8 cellular contexts compared by ENCODE assay signal in the genomic region with DNA sequence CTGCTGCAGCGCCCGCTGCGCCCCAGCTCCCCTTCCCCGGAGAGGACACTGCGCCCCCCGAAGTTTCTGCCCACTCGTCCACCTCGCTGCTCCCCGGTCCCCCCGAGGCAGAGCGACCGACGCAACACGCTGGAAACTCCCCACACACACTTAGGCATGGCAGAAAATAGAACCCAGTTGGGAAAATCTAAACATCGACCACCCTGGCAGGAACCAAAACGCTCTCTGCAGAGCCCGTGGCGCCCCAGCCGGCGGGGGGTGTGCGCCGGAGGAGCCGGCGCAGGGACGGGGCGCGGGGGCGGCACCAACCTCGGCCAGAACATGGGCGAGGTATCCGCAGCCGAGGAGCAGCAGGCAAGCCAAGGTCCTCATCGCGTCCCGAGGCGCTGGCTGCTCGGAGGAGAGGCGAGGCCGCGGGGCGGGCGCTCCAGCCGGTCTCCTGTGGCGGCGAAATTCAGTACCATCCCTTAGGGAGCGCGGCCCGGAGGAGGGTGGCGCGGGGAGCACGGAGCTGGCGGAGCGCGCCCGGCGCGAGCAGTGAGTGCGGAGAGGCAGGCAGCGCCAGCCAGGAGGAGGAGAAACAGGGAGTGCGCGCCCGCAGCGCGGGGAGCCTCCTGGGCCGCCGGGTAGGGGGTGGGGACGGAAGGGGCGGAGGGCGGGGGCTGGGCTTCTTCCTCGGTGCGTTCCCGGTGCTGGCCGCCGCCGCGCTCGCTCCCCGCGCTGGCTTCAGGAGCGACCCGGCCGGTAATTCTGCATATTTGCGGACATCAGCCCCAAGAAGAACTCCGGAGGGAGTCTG. TPM values are rescaled to one million over a fixed set of nuclear protein-coding genes. Genes with fewer than 3 reads are reported as not detected.
DNase-seq lines count a peak whose midpoint lies in the region; ATAC-seq and TF ChIP-seq lines count a peak whose summit lies in the region.

No MANE protein-coding gene starts in this region.

- intact Hi-C loops in esophagus squamous epithelium (cut with DNase I) = no loop called here

- H3K27ac ChIP-seq in esophagus squamous epithelium (peak overlapping the region; percentile 81 to 95 (median 89)), subcutaneous abdominal adipose tissue (ENCODE audit: low read depth, low read length) (no peak overlapping the region)

- H3K9ac ChIP-seq in subcutaneous abdominal adipose tissue (ENCODE audit: low read length in 5 of 5) = peak overlapping the region in 1 of 5 donors; percentile 25

- no peak for TF ChIP-seq CTCF in esophagus squamous epithelium (IDR thresholded peaks at IDR 0.05)

- no CpG with 5 or more reads among the region's 84 CpGs for WGBS in esophagus squamous epithelium, 2 donors

- TF ChIP-seq POLR2A in esophagus squamous epithelium (IDR thresholded peaks at IDR 0.05) = peak in 2 of 4 donors; percentile 59 to 72

- H3K36me3 ChIP-seq in esophagus squamous epithelium = no peaks in the 10 kb centered on the region
- no peaks in the 10 kb centered on the region for H3K36me3 ChIP-seq in subcutaneous abdominal adipose tissue (ENCODE audit: control insufficient read depth in 5 of 5, insufficient read depth in 5 of 5, low read length in 5 of 5)

- H3K9me3 ChIP-seq in esophagus squamous epithelium (no peaks in the 10 kb centered on the region), subcutaneous abdominal adipose tissue (ENCODE audit: control insufficient read depth in 5 of 5, low read length in 5 of 5) (no peaks in the 10 kb centered on the region)

- ATAC-seq in GM21360 (IDR thresholded peaks at IDR 0.05; ENCODE audit: unreplicated experiment) = no peak

- H3K4me1 ChIP-seq in esophagus squamous epithelium = peaks cover 47 to 87% (median 63%) of the 10 kb centered on the region in 3 donors
- peaks cover 0 to 56% (median 43%) of the 10 kb centered on the region in 5 donors for H3K4me1 ChIP-seq in subcutaneous abdominal adipose tissue (ENCODE audit: control insufficient read depth in 5 of 5, insufficient read depth in 5 of 5, low read length in 5 of 5)

- peak; percentile 17 for DNase-seq in NCI-H2107 treated with DMSO at 0.1 percent for 48 hours (lab: John Stamatoyannopoulos, UW; ENCODE audit: unreplicated experiment)
- DNase-seq in NCI-H2107 (lab: John Stamatoyannopoulos, UW) = no peak
- DNase-seq in NCI-H1105 (lab: John Stamatoyannopoulos, UW) = peak; percentile 70
- DNase-seq in activated CD8-positive, alpha-beta memory T cell treated with anti-CD3 and anti-CD28 coated beads, Interleukin-2, amount 50 U/mL, for 4 hours = peak; percentile 35
- no peak for DNase-seq in esophagus squamous epithelium (lab: John Stamatoyannopoulos, UW)
- DNase-seq in mucosa of gallbladder (ENCODE audit: low spot score) = peak; percentile 85

- H3K27me3 ChIP-seq in esophagus squamous epithelium (peaks cover 0 to 87% (median 13%) of the 10 kb centered on the region in 4 donors), subcutaneous abdominal adipose tissue (ENCODE audit: control insufficient read depth in 5 of 5, insufficient read depth in 4 of 5, low read length in 5 of 5) (peaks cover 6 to 38% (median 23%) of the 10 kb centered on the region in 5 donors)

- peak overlapping the region; percentile 57 to 78 (median 62) for H3K4me3 ChIP-seq in esophagus squamous epithelium
- H3K4me3 ChIP-seq in subcutaneous abdominal adipose tissue (ENCODE audit: low read depth in 1 of 5, low read length in 5 of 5) = peak overlapping the region in 4 of 5 donors; percentile 64 to 77 (median 72)

RNA-seq across cellular contexts. Expression of gene PDGFA, which starts 0.8 kb away (rescaled TPM):
- total RNA-seq in esophagus squamous epithelium (10 to 100 TPM in 2 of 4 donors, 1 to 10 TPM in 2; 5.1 to 13.5 (median 8.5) TPM), mucosa of gallbladder (51.2 TPM)

Comparison
In these comparisons a context has a peak if more than half of its experiments do, and no peak if none do; other contexts are left out.
1. DNase-seq: peak in NCI-H2107 treated with DMSO at 0.1 percent for 48 hours (single experiment), NCI-H1105 (single experiment), activated CD8-positive, alpha-beta memory T cell treated with anti-CD3 and anti-CD28 coated beads, Interleukin-2, amount 50 U/mL, for 4 hours (single experiment) and mucosa of gallbladder (single experiment); none in NCI-H2107 (single experiment) and esophagus squamous epithelium (single experiment).